ENCODE assay signal across 8 cellular contexts in genomic region chr6:18263561-18264337, GRCh38. TPM values are rescaled to one million over a fixed set of nuclear protein-coding genes. Genes with fewer than 3 reads are reported as not detected.
A peak's percentile ranks its signal among the peaks of the same experiment; 100 is the strongest.
DNase-seq lines count a peak whose midpoint lies in the region; ATAC-seq, FAIRE-seq and TF ChIP-seq lines count a peak whose summit lies in the region.

No MANE protein-coding gene starts in this region.

- no peaks in the 10 kb centered on the region for H3K36me3 ChIP-seq in vagina

- H3K27ac Mint-ChIP-seq in nephron progenitor cell, result peak overlapping the region; percentile 95

- H3K4me1 Mint-ChIP-seq in nephron progenitor cell, result peaks cover 51% of the 10 kb centered on the region

- peak; percentile 45 for DNase-seq in activated CD4-positive, CD25-positive, alpha-beta regulatory T cell treated with anti-CD3 and anti-CD28 coated beads, Interleukin-2, amount 50 U/mL, for 72 hours
- no peak for DNase-seq in activated CD4-positive, CD25-positive, alpha-beta regulatory T cell (lab: John Stamatoyannopoulos, UW)
- DNase-seq in NCI-H2227 (lab: John Stamatoyannopoulos, UW; ENCODE audit: unreplicated experiment), result peak; percentile 90
- DNase-seq in activated effector memory CD4-positive, alpha-beta T cell treated with anti-CD3 and anti-CD28 coated beads, Interleukin-2, amount 50 U/mL, for 16 hours, result peak; percentile 77
- DNase-seq in frontal cortex (ENCODE audit: low spot score in 2 of 2), result peak; percentile 74 to 86
- peak; percentile 73 for DNase-seq in nephron progenitor cell
- no peak for DNase-seq in vagina (ENCODE audit: extremely low spot score in 2 of 2)

- TF ChIP-seq CTCF in nephron progenitor cell (IDR thresholded peaks at IDR 0.05) (no peak), vagina (IDR thresholded peaks at IDR 0.05) (no peak)

- peak; percentile 29 for ATAC-seq in HG02798 (IDR thresholded peaks at IDR 0.05; ENCODE audit: poor library complexity, unreplicated experiment)

- H3K27ac ChIP-seq in vagina, result peak overlapping the region; percentile 97

- H3K27me3 ChIP-seq in vagina, result no peaks in the 10 kb centered on the region

- TF ChIP-seq POLR2A in vagina (IDR thresholded peaks at IDR 0.05), result no peak

- H3K27me3 Mint-ChIP-seq in nephron progenitor cell (ENCODE audit: low read depth, poor library complexity), result no peaks in the 10 kb centered on the region

- peak overlapping the region; percentile 86 to 89 for H3K4me3 ChIP-seq in vagina

- H3K36me3 Mint-ChIP-seq in nephron progenitor cell (ENCODE audit: low read depth), result peaks cover 34% of the 10 kb centered on the region

- no peaks in the 10 kb centered on the region for H3K9me3 Mint-ChIP-seq in nephron progenitor cell

- no peaks in the 10 kb centered on the region for H3K9me3 ChIP-seq in vagina

- peak overlapping the region; percentile 97 for H3K4me3 Mint-ChIP-seq in nephron progenitor cell

- intact Hi-C loops in vagina (cut with DNase I), result no loop called here

- H3K4me1 ChIP-seq in vagina, result peaks cover 43% of the 10 kb centered on the region

- no peak for FAIRE-seq in frontal cortex (lab: Jason Lieb, UNC)

RNA-seq across cellular contexts. Expression of gene DEK, which starts 0.6 kb away (rescaled TPM):
- total RNA-seq in frontal cortex (157 TPM), vagina (121 TPM)

Comparison
In these comparisons a context has a peak if more than half of its experiments do, and no peak if none do; other contexts are left out.
1. DNase-seq: peak in activated CD4-positive, CD25-positive, alpha-beta regulatory T cell treated with anti-CD3 and anti-CD28 coated beads, Interleukin-2, amount 50 U/mL, for 72 hours (single experiment), NCI-H2227 (single experiment), activated effector memory CD4-positive, alpha-beta T cell treated with anti-CD3 and anti-CD28 coated beads, Interleukin-2, amount 50 U/mL, for 16 hours (single experiment), frontal cortex (2 of 2) and nephron progenitor cell (single experiment); none in activated CD4-positive, CD25-positive, alpha-beta regulatory T cell (0 of 4) and vagina (0 of 2).